Comparison of ENCODE assay signal across 1 cellular context in the genomic region with DNA sequence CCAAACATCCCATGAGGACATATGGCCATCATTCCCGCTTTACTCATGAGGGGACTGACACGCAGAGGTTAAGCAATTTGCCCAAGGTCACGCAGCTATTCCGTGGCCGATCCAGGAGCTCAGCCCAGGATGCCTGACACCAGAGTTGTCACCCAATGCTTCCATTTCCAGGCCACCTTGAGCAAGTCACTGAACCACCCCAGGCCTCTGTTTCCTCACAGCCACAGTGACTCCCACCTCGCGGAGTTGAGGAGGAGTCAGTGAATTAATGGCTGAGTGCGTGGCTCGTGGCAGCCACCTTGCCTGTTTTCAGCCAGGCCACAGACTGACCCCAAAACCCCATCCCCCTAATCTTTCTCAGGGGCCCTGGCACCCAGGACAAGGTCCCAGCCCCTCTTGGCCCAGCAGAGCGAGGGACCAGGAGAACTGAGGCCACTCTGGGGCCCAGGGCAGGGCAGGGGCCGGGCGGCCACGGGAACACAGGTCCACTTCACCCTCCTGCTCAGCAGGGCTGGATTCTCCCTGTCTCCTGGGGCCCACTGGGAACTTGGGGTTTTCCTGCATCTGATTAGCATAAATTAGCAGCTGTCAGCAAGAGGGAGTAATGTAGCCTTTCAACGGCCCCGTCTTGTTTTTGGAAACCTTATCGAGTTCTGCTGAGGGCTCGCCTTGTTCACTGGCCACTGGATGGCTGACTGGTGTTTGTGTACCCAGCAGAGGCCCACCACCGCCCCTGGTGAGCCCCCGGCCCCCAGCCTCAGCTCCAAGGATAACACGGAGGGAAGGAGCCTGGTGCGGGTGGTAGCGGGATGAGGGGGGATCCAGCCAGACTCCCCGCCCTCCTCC.
TF ChIP-seq lines count a peak whose summit lies in the region.

No MANE protein-coding gene starts in this region.

TF ChIP-seq in K562, 482 proteins besides CTCF, POLR2A, EP300 and RAD21 (continues in another document):
- TF ChIP-seq NEUROD1 (IDR thresholded peaks at IDR 0.05; ENCODE audit: borderline replicate concordance, low read depth, low read length, partially characterized antibody) (no peak), FOXK2 (conservative IDR thresholded peaks at IDR 0.05 in 1 of 2, IDR thresholded peaks at IDR 0.05 in 1 of 2; ENCODE audit: low read depth in 2 of 2) (no peak), FOXM1 (IDR thresholded peaks at IDR 0.05; ENCODE audit: low read depth) (no peak), FOXM1 (CRISPR knock-in tag; IDR thresholded peaks at IDR 0.05; ENCODE audit: low read depth) (no peak), ZBTB12 (CRISPR knock-in tag; IDR thresholded peaks at IDR 0.05) (peak; percentile 68), ELK3 (CRISPR knock-in tag; IDR thresholded peaks at IDR 0.05) (0 out of 2 replicates have a peak, but pooled peaks have one; percentile 53), BACH1 (tag; IDR thresholded peaks at IDR 0.05) (no peak), GTF3C2 (IDR thresholded peaks at IDR 0.05; ENCODE audit: borderline replicate concordance, extremely low read depth, insufficient read length) (no peak), IFI16 (CRISPR knock-in tag; IDR thresholded peaks at IDR 0.05) (0 out of 2 replicates have a peak, but pooled peaks have one; percentile 60), SIN3A (IDR thresholded peaks at IDR 0.05; ENCODE audit: borderline replicate concordance in 2 of 2, control insufficient read depth in 1 of 2, low read depth in 2 of 2, low read length in 2 of 2) (0 out of 4 replicates have a peak, but pooled peaks of 1 of the 2 experiments have one; percentile 2), ZC3H11A (IDR thresholded peaks at IDR 0.05; ENCODE audit: low read depth, low read length) (no peak), CC2D1A (IDR thresholded peaks at IDR 0.05) (no peak), XRCC5 (IDR thresholded peaks at IDR 0.05; ENCODE audit: low read depth, low read length) (no peak), THAP7 (CRISPR knock-in tag; IDR thresholded peaks at IDR 0.05) (0 out of 2 replicates have a peak, but pooled peaks have one; percentile 10), ZNF766 (CRISPR knock-in tag; conservative IDR thresholded peaks at IDR 0.05) (peak; percentile 64; the same call in 1 of the 2 replicates), DMBX1 (CRISPR knock-in tag; IDR thresholded peaks at IDR 0.05; ENCODE audit: borderline replicate concordance) (peak; percentile 77), TBP (optimal IDR thresholded peaks at IDR 0.05; ENCODE audit: low read depth, low read length) (peak; percentile 44), PATZ1 (CRISPR knock-in tag; IDR thresholded peaks at IDR 0.05; ENCODE audit: borderline replicate concordance) (no peak; the same call in 1 of the 2 replicates), ZBTB7A (IDR thresholded peaks at IDR 0.05; ENCODE audit: borderline replicate concordance, control insufficient read depth, low read depth, low read length) (peak; percentile 66; the same call in 1 of the 2 replicates), ZNF311 (CRISPR knock-in tag; IDR thresholded peaks at IDR 0.05) (peak; percentile 88; the same call in 1 of the 2 replicates), KLF16 (IDR thresholded peaks at IDR 0.05) (no peak; the same call in 1 of the 2 replicates), CXXC5 (CRISPR knock-in tag; IDR thresholded peaks at IDR 0.05) (peak; percentile 44; the same call in 1 of the 2 replicates), THRAP3 (IDR thresholded peaks at IDR 0.05; ENCODE audit: borderline replicate concordance) (no peak), POLR2AphosphoS5 (IDR thresholded peaks at IDR 0.05; ENCODE audit: control insufficient read depth, insufficient read depth, low read depth, low read length) (0 out of 2 replicates have a peak, but pooled peaks have one; percentile 15), MEIS2 (IDR thresholded peaks at IDR 0.05; ENCODE audit: partially characterized antibody) (peak; percentile 86), ELF2 (CRISPR knock-in tag; IDR thresholded peaks at IDR 0.05) (0 out of 2 replicates have a peak, but pooled peaks have one; percentile 9), ZNF146 (CRISPR knock-in tag; IDR thresholded peaks at IDR 0.05; ENCODE audit: unreplicated experiment) (no peak), TAF7 (tag; IDR thresholded peaks at IDR 0.05) (no peak), GTF2A2 (tag; IDR thresholded peaks at IDR 0.05) (no peak), ZNF134 (CRISPR knock-in tag; conservative IDR thresholded peaks at IDR 0.05) (no peak), POLR2G (IDR thresholded peaks at IDR 0.05; ENCODE audit: low read depth, low read length) (peak; percentile 65), ZNF124 (CRISPR knock-in tag; IDR thresholded peaks at IDR 0.05) (no peak)
- TF ChIP-seq, protein P1, sequence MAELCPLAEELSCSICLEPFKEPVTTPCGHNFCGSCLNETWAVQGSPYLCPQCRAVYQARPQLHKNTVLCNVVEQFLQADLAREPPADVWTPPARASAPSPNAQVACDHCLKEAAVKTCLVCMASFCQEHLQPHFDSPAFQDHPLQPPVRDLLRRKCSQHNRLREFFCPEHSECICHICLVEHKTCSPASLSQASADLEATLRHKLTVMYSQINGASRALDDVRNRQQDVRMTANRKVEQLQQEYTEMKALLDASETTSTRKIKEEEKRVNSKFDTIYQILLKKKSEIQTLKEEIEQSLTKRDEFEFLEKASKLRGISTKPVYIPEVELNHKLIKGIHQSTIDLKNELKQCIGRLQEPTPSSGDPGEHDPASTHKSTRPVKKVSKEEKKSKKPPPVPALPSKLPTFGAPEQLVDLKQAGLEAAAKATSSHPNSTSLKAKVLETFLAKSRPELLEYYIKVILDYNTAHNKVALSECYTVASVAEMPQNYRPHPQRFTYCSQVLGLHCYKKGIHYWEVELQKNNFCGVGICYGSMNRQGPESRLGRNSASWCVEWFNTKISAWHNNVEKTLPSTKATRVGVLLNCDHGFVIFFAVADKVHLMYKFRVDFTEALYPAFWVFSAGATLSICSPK (IDR thresholded peaks at IDR 0.05; ENCODE audit: borderline replicate concordance), result no peak
- TF ChIP-seq, protein P2, sequence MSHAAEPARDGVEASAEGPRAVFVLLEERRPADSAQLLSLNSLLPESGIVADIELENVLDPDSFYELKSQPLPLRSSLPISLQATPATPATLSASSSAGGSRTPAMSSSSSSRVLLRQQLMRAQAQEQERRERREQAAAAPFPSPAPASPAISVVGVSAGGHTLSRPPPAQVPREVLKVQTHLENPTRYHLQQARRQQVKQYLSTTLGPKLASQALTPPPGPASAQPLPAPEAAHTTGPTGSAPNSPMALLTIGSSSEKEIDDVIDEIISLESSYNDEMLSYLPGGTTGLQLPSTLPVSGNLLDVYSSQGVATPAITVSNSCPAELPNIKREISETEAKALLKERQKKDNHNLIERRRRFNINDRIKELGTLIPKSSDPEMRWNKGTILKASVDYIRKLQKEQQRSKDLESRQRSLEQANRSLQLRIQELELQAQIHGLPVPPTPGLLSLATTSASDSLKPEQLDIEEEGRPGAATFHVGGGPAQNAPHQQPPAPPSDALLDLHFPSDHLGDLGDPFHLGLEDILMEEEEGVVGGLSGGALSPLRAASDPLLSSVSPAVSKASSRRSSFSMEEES (CRISPR knock-in tag; IDR thresholded peaks at IDR 0.05), result no peak
- TF ChIP-seq, protein P3, sequence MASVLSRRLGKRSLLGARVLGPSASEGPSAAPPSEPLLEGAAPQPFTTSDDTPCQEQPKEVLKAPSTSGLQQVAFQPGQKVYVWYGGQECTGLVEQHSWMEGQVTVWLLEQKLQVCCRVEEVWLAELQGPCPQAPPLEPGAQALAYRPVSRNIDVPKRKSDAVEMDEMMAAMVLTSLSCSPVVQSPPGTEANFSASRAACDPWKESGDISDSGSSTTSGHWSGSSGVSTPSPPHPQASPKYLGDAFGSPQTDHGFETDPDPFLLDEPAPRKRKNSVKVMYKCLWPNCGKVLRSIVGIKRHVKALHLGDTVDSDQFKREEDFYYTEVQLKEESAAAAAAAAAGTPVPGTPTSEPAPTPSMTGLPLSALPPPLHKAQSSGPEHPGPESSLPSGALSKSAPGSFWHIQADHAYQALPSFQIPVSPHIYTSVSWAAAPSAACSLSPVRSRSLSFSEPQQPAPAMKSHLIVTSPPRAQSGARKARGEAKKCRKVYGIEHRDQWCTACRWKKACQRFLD (CRISPR knock-in tag; IDR thresholded peaks at IDR 0.05), result no peak
- TF ChIP-seq, protein P4, sequence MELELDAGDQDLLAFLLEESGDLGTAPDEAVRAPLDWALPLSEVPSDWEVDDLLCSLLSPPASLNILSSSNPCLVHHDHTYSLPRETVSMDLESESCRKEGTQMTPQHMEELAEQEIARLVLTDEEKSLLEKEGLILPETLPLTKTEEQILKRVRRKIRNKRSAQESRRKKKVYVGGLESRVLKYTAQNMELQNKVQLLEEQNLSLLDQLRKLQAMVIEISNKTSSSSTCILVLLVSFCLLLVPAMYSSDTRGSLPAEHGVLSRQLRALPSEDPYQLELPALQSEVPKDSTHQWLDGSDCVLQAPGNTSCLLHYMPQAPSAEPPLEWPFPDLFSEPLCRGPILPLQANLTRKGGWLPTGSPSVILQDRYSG (tag; conservative IDR thresholded peaks at IDR 0.05; ENCODE audit: low read depth), result 0 out of 2 replicates have a peak, but pooled peaks have one; percentile 13
- TF ChIP-seq, protein P5, sequence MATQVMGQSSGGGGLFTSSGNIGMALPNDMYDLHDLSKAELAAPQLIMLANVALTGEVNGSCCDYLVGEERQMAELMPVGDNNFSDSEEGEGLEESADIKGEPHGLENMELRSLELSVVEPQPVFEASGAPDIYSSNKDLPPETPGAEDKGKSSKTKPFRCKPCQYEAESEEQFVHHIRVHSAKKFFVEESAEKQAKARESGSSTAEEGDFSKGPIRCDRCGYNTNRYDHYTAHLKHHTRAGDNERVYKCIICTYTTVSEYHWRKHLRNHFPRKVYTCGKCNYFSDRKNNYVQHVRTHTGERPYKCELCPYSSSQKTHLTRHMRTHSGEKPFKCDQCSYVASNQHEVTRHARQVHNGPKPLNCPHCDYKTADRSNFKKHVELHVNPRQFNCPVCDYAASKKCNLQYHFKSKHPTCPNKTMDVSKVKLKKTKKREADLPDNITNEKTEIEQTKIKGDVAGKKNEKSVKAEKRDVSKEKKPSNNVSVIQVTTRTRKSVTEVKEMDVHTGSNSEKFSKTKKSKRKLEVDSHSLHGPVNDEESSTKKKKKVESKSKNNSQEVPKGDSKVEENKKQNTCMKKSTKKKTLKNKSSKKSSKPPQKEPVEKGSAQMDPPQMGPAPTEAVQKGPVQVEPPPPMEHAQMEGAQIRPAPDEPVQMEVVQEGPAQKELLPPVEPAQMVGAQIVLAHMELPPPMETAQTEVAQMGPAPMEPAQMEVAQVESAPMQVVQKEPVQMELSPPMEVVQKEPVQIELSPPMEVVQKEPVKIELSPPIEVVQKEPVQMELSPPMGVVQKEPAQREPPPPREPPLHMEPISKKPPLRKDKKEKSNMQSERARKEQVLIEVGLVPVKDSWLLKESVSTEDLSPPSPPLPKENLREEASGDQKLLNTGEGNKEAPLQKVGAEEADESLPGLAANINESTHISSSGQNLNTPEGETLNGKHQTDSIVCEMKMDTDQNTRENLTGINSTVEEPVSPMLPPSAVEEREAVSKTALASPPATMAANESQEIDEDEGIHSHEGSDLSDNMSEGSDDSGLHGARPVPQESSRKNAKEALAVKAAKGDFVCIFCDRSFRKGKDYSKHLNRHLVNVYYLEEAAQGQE (CRISPR knock-in tag; IDR thresholded peaks at IDR 0.05; ENCODE audit: low read depth), result peak; percentile 64; the same call in 1 of the 2 replicates
